Comparison of ENCODE assay signal across 1 cellular context in the genomic region with DNA sequence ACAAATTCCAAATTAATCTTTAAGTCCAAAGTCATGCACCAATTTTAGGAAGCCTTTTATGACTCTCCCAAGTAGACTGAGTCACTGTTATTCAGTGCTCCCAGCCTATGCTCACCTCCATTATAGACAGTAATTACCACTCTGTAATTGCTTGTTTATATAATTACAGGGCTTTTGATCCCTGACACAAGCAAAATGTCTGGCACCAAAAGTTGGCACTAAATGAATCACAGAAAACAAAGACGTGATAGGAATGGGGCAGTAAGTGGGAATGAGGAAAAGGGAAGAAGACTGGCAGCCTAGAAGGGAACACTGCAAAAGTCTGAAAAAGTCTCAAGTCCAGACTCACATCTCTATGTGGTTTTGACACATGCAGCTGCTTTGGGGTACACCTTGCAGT.
TF ChIP-seq lines count a peak whose summit lies in the region.

No MANE protein-coding gene starts in this region.

TF ChIP-seq in SK-N-SH, 30 proteins besides CTCF, POLR2A, EP300 and RAD21 (continued from another document):
- TF ChIP-seq MAX (IDR thresholded peaks at IDR 0.05; ENCODE audit: low read depth): no peak
- no peak for TF ChIP-seq FOXJ3 (CRISPR knock-in tag; IDR thresholded peaks at IDR 0.05)
- no peak for TF ChIP-seq GABPA (IDR thresholded peaks at IDR 0.05; ENCODE audit: low read depth)
- TF ChIP-seq RFX5 (IDR thresholded peaks at IDR 0.05; ENCODE audit: low read length): no peak
- no peak for TF ChIP-seq MEF2A (IDR thresholded peaks at IDR 0.05; ENCODE audit: borderline replicate concordance, low read depth)
- TF ChIP-seq TEAD4 (IDR thresholded peaks at IDR 0.05; ENCODE audit: borderline replicate concordance, insufficient read depth): no peak
TF ChIP-seq in SK-N-SH: peak in this region for 0.
